In the genomic region with DNA sequence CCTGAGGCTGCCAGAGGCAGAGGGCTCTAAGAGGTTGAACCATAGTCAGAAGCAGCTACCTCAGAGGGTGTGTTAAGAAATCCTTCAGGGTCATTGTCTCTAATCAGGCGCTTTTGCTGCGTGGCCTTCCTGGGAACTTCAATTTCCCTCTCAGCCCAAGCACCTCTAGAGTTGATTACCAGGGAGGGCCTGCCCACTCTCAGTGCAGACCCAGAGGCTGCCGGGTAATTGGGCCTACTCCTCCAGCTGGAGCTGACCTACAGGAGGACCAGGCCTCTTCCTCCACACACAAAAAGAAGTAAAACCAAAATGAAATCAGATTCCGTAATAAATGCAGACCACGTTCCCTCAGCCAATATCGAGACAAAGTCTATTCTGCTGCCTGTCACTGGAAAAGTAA, we compare ENCODE assay signal across 7 cellular contexts.
"Had no signal": no experiment of that assay in that cellular context is flagged by ENCODE, and none has a peak within 500 bp of the region (broad histone marks: within the 10 kb centered on the region; RNA-seq: fewer than 3 reads in every experiment).

No MANE protein-coding gene starts in this region.

- DNase-seq: IMR-90, KBM-7 had no signal

- FAIRE-seq: HepG2, HTR-8/SVneo, K562 had no signal

- H3K4me3 ChIP-seq: K562 had no signal

- H3K27ac Mint-ChIP-seq: IgD-negative memory B cell had no signal

- H3K9me3 Mint-ChIP-seq: IgD-negative memory B cell had no signal

- H3K4me1 Mint-ChIP-seq: IgD-negative memory B cell had no signal

- H3K27ac ChIP-seq: HL-60 had no signal

- ATAC-seq: HepG2, K562 had no signal
